Comparison of ENCODE assay signal across 1 cellular context in genomic region chr2:120942658-120943057, GRCh38.
TF ChIP-seq lines count a peak whose summit lies in the region.

No MANE protein-coding gene starts in this region.

TF ChIP-seq in A549, 52 proteins besides CTCF, POLR2A, EP300 and RAD21 (continued from another document):
- no peak for TF ChIP-seq BCL3 (IDR thresholded peaks at IDR 0.05)
- TF ChIP-seq ZC3H11A (IDR thresholded peaks at IDR 0.05), result no peak
- no peak for TF ChIP-seq CHD2 (IDR thresholded peaks at IDR 0.05; ENCODE audit: low read length, partially characterized antibody)
- no peak for TF ChIP-seq ZFP36 (IDR thresholded peaks at IDR 0.05; ENCODE audit: borderline replicate concordance, partially characterized antibody)
- TF ChIP-seq RNF2 (IDR thresholded peaks at IDR 0.05; ENCODE audit: borderline replicate concordance, low read depth), result no peak
- no peak for TF ChIP-seq RARB (CRISPR knock-in tag; IDR thresholded peaks at IDR 0.05)
- no peak for TF ChIP-seq HOXB13 (CRISPR knock-in tag; IDR thresholded peaks at IDR 0.05; ENCODE audit: low read depth)
- TF ChIP-seq PBX3 (IDR thresholded peaks at IDR 0.05), result no peak
- no peak for TF ChIP-seq HES2 (IDR thresholded peaks at IDR 0.05)
- TF ChIP-seq SREBF2 (IDR thresholded peaks at IDR 0.05), result no peak
- TF ChIP-seq JUN (IDR thresholded peaks at IDR 0.05), result no peak
